Comparison of ENCODE assay signal across 14 cellular contexts in genomic region chr16:1640261-1640956, GRCh38.
"Had no signal": no experiment of that assay in that cellular context is flagged by ENCODE, and none has a peak within 500 bp of the region (broad histone marks: within the 10 kb centered on the region; RNA-seq: fewer than 3 reads in every experiment).

No MANE protein-coding gene starts in this region.

- H3K27me3 Mint-ChIP-seq: dendritic cell treated with granulocyte-macrophage colony-stimulating factor and Interleukin-4, amounts not matched to agents 40 ng/mL and 50 ng/mL, for 4 days; naive thymus-derived CD4-positive, alpha-beta T cell; type B pancreatic cell had no signal

- H3K27me3 ChIP-seq: body of pancreas, foreskin keratinocyte had no signal

- H3K27ac ChIP-seq: body of pancreas, foreskin keratinocyte, prostate gland had no signal

- H3K4me3 ChIP-seq: body of pancreas, prostate gland had no signal

- ATAC-seq: body of pancreas; foreskin keratinocyte; naive thymus-derived CD4-positive, alpha-beta T cell; sciatic nerve had no signal

- DNase-seq: activated naive CD4-positive, alpha-beta T cell treated with Interleukin-2 at 50 U/mL for 16 hours; body of pancreas; foreskin keratinocyte; naive thymus-derived CD4-positive, alpha-beta T cell; nucleus accumbens; SIG-M5; stimulated activated CD4-positive, alpha-beta T cell treated with anti-CD3 and anti-CD28 coated beads, Interleukin-2, amount 100 ng/mL, for 24 hours; stimulated activated naive CD4-positive, alpha-beta T cell had no signal

- H3K9me3 ChIP-seq: body of pancreas, prostate gland had no signal

- H3K9me3 Mint-ChIP-seq: activated T-helper 1 cell treated with anti-CD3 and anti-CD28 coated beads, Interleukin-12 subunit alpha, Interleukin-12 subunit beta, Interleukin-2, Interleukin-4 antibody, amounts not matched to agents 30 ng/mL and 10 ng/mL and 1 ng/mL, durations not matched to agents 14 hours and 24 hours and 36 hours; dendritic cell treated with granulocyte-macrophage colony-stimulating factor and Interleukin-4, amounts not matched to agents 40 ng/mL and 50 ng/mL, for 4 days; naive thymus-derived CD4-positive, alpha-beta T cell; T-helper 2 cell treated with Interferon-gamma antibody and Interleukin-4, amounts not matched to agents 5 μg/mL and 100 μg/mL, for 36 hours; type B pancreatic cell had no signal

- H3K4me3 Mint-ChIP-seq: activated T-helper 1 cell treated with anti-CD3 and anti-CD28 coated beads, Interleukin-12 subunit alpha, Interleukin-12 subunit beta, Interleukin-2, Interleukin-4 antibody, amounts not matched to agents 30 ng/mL and 10 ng/mL and 1 ng/mL, durations not matched to agents 14 hours and 24 hours and 36 hours; dendritic cell treated with granulocyte-macrophage colony-stimulating factor and Interleukin-4, amounts not matched to agents 40 ng/mL and 50 ng/mL, for 4 days; T-helper 2 cell treated with Interferon-gamma antibody and Interleukin-4, amounts not matched to agents 5 μg/mL and 100 μg/mL, for 36 hours; type B pancreatic cell had no signal

- H3K27ac Mint-ChIP-seq: activated T-helper 1 cell treated with anti-CD3 and anti-CD28 coated beads, Interleukin-12 subunit alpha, Interleukin-12 subunit beta, Interleukin-2, Interleukin-4 antibody, amounts not matched to agents 30 ng/mL and 10 ng/mL and 1 ng/mL, durations not matched to agents 14 hours and 24 hours and 36 hours; T-helper 2 cell treated with Interferon-gamma antibody and Interleukin-4, amounts not matched to agents 5 μg/mL and 100 μg/mL, for 36 hours; type B pancreatic cell had no signal

- H3K4me1 ChIP-seq: body of pancreas, foreskin keratinocyte, prostate gland had no signal
